Comparison of ENCODE assay signal across 2 cellular contexts in the genomic region with DNA sequence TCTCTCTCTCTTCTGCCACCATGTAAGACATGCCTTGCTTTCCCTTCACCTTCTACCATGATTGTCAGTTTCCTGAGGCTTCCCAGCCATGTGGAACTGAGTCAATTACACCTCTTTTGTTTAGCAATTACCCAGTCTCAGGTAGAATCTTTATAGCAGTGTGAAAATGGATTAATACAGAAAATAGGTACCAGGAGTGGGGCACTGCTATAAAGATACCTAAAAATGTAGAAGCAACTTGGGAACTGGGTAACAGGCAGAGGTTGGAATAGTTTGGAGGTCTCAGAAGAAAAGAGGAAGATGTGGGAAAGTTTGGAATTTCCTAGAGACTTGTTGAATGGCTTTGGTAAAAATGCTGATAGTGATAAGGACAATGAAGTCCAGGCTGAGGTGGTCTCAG.
TF ChIP-seq lines count a peak whose summit lies in the region.

No MANE protein-coding gene starts in this region.

TF ChIP-seq in HEK293, 187 proteins besides CTCF, POLR2A, EP300 and RAD21:
- TF ChIP-seq ZNF768 (tag by site-specific recombination; IDR thresholded peaks at IDR 0.05) = no peak
- peak; percentile 85 for TF ChIP-seq ZNF707 (tag by site-specific recombination; IDR thresholded peaks at IDR 0.05)
- no peak for TF ChIP-seq ZNF777 (tag by site-specific recombination; IDR thresholded peaks at IDR 0.05; ENCODE audit: borderline replicate concordance)

TF ChIP-seq in K562, 482 proteins besides CTCF, POLR2A, EP300 and RAD21:
- TF ChIP-seq ZNF707 (CRISPR knock-in tag; conservative IDR thresholded peaks at IDR 0.05) = peak; percentile 67
- TF ChIP-seq, protein P1, sequence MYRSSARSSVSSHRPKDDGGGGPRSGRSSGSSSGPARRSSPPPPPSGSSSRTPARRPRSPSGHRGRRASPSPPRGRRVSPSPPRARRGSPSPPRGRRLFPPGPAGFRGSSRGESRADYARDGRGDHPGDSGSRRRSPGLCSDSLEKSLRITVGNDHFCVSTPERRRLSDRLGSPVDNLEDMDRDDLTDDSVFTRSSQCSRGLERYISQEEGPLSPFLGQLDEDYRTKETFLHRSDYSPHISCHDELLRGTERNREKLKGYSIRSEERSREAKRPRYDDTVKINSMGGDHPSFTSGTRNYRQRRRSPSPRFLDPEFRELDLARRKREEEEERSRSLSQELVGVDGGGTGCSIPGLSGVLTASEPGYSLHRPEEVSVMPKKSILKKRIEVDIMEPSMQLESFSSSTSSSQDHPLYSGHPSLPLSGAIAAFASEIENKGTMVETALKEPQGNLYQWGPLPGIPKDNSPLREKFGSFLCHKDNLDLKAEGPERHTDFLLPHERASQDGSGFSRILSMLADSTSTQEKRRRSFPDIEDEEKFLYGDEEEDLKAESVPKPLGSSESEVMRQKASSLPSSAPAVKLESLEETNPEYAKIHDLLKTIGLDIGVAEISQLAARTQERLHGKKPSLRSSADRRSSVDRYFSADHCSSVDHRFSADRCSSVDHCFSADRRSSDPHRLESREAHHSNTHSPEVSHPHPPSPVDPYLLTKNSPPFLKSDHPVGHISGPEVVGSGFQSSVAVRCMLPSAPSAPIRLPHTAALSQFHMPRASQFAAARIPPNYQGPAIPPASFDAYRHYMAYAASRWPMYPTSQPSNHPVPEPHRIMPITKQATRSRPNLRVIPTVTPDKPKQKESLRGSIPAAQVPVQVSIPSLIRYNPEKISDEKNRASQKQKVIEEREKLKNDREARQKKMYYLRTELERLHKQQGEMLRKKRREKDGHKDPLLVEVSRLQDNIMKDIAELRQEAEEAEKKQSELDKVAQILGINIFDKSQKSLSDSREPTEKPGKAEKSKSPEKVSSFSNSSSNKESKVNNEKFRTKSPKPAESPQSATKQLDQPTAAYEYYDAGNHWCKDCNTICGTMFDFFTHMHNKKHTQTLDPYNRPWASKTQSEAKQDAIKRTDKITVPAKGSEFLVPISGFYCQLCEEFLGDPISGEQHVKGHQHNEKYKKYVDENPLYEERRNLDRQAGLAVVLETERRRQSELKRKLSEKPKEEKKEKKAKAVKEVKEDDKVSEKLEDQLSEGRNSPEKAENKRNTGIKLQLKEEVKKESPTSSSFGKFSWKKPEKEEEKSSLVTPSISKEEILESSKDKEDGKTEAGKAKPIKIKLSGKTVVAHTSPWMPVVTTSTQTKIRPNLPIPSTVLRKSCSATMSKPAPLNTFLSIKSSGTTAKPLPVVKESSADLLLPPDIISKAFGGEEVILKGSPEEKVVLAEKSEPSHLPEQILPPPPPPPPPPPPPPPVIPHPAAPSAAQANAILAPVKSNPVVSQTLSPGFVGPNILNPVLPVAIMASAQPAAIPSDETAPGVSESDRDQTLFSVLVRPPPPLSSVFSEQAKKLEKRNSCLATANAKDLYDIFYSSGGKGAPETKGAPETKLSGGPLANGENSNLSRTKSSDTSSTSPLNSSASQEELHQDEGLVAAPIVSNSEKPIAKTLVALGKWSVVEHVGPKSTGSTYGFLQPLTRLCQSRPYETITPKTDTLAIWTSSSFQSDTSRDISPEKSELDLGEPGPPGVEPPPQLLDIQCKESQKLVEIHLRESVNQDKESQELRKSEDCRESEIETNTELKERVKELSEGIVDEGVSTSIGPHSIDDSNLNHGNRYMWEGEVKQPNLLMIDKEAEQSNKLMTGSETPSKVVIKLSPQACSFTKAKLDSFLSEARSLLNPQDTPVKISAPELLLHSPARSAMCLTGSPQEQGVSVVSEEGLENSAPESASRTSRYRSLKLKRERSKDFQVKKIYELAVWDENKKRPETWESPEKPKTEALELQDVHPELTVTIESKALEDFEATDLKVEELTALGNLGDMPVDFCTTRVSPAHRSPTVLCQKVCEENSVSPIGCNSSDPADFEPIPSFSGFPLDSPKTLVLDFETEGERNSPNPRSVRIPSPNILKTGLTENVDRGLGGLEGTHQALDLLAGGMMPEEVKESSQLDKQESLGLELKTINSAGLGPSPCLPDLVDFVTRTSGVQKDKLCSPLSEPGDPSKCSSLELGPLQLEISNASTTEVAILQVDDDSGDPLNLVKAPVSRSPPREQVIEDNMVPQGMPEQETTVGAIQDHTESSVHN (IDR thresholded peaks at IDR 0.05; ENCODE audit: borderline replicate concordance in 1 of 2, low read depth in 1 of 2) = no peak
